1 cellular context compared by ENCODE assay signal in genomic region chr1:214261206-214262123, GRCh38.
A peak's percentile ranks its signal among the peaks of the same experiment; 100 is the strongest.
TF ChIP-seq lines count a peak whose summit lies in the region.

No MANE protein-coding gene starts in this region.

TF ChIP-seq in HepG2, 621 proteins besides CTCF, POLR2A, EP300 and RAD21 (continued from another document):
- no peak for TF ChIP-seq RERE (CRISPR knock-in tag; IDR thresholded peaks at IDR 0.05; ENCODE audit: low read depth)
- peak; percentile 31; the same call in 1 of the 2 replicates for TF ChIP-seq FOXK1 (CRISPR knock-in tag; IDR thresholded peaks at IDR 0.05; ENCODE audit: borderline replicate concordance, low read depth)
- TF ChIP-seq HDAC2 (CRISPR knock-in tag; IDR thresholded peaks at IDR 0.05), result peak; percentile 32; the same call in 1 of the 2 replicates
- TF ChIP-seq, protein P1, sequence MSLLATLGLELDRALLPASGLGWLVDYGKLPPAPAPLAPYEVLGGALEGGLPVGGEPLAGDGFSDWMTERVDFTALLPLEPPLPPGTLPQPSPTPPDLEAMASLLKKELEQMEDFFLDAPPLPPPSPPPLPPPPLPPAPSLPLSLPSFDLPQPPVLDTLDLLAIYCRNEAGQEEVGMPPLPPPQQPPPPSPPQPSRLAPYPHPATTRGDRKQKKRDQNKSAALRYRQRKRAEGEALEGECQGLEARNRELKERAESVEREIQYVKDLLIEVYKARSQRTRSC (CRISPR knock-in tag; IDR thresholded peaks at IDR 0.05; ENCODE audit: low read depth), result no peak
- peak; percentile 59; the same call in 1 of the 2 replicates for TF ChIP-seq TRAFD1 (CRISPR knock-in tag; IDR thresholded peaks at IDR 0.05; ENCODE audit: borderline replicate concordance)
- TF ChIP-seq ARID3A (IDR thresholded peaks at IDR 0.05; ENCODE audit: low read depth, low read length), result 0 out of 2 replicates have a peak, but pooled peaks have one; percentile 15
- no peak for TF ChIP-seq ZNF768 (CRISPR knock-in tag; IDR thresholded peaks at IDR 0.05)
- TF ChIP-seq THYN1 (CRISPR knock-in tag; IDR thresholded peaks at IDR 0.05; ENCODE audit: borderline replicate concordance, low read depth), result no peak
- no peak for TF ChIP-seq RBM22 (optimal IDR thresholded peaks at IDR 0.05; ENCODE audit: low read length)
- TF ChIP-seq JUND (CRISPR knock-in tag; IDR thresholded peaks at IDR 0.05), result no peak
- TF ChIP-seq KDM2A (CRISPR knock-in tag; IDR thresholded peaks at IDR 0.05; ENCODE audit: borderline replicate concordance, low read depth), result peak; percentile 68; the same call in 1 of the 2 replicates
- TF ChIP-seq NFE2L2 (IDR thresholded peaks at IDR 0.05; ENCODE audit: low read length), result 0 out of 2 replicates have a peak, but pooled peaks have one; percentile 8
- TF ChIP-seq HES4 (CRISPR knock-in tag; IDR thresholded peaks at IDR 0.05; ENCODE audit: borderline replicate concordance), result no peak
- no peak for TF ChIP-seq SIX4 (CRISPR knock-in tag; IDR thresholded peaks at IDR 0.05)
- TF ChIP-seq ZBTB1 (CRISPR knock-in tag; IDR thresholded peaks at IDR 0.05; ENCODE audit: borderline replicate concordance), result no peak
- TF ChIP-seq RFXAP (CRISPR knock-in tag; IDR thresholded peaks at IDR 0.05; ENCODE audit: borderline replicate concordance), result no peak
- no peak for TF ChIP-seq ZNF782 (CRISPR knock-in tag; IDR thresholded peaks at IDR 0.05; ENCODE audit: borderline replicate concordance)
- 0 out of 2 replicates have a peak, but pooled peaks have one; percentile 51 for TF ChIP-seq SSRP1 (CRISPR knock-in tag; IDR thresholded peaks at IDR 0.05)
- TF ChIP-seq, protein P2, sequence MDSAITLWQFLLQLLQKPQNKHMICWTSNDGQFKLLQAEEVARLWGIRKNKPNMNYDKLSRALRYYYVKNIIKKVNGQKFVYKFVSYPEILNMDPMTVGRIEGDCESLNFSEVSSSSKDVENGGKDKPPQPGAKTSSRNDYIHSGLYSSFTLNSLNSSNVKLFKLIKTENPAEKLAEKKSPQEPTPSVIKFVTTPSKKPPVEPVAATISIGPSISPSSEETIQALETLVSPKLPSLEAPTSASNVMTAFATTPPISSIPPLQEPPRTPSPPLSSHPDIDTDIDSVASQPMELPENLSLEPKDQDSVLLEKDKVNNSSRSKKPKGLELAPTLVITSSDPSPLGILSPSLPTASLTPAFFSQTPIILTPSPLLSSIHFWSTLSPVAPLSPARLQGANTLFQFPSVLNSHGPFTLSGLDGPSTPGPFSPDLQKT (CRISPR knock-in tag; IDR thresholded peaks at IDR 0.05; ENCODE audit: borderline replicate concordance), result no peak
- no peak for TF ChIP-seq ZNF891 (CRISPR knock-in tag; IDR thresholded peaks at IDR 0.05)
- TF ChIP-seq, protein P3, sequence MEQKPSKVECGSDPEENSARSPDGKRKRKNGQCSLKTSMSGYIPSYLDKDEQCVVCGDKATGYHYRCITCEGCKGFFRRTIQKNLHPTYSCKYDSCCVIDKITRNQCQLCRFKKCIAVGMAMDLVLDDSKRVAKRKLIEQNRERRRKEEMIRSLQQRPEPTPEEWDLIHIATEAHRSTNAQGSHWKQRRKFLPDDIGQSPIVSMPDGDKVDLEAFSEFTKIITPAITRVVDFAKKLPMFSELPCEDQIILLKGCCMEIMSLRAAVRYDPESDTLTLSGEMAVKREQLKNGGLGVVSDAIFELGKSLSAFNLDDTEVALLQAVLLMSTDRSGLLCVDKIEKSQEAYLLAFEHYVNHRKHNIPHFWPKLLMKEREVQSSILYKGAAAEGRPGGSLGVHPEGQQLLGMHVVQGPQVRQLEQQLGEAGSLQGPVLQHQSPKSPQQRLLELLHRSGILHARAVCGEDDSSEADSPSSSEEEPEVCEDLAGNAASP (CRISPR knock-in tag; IDR thresholded peaks at IDR 0.05; ENCODE audit: borderline replicate concordance), result peak; percentile 36; the same call in 1 of the 2 replicates
- TF ChIP-seq AFF4 (CRISPR knock-in tag; IDR thresholded peaks at IDR 0.05), result no peak
- TF ChIP-seq ZNF589 (CRISPR knock-in tag; conservative IDR thresholded peaks at IDR 0.05), result no peak
- TF ChIP-seq SNRNP70 (IDR thresholded peaks at IDR 0.05; ENCODE audit: low read depth, low read length), result no peak
- 0 out of 2 replicates have a peak, but pooled peaks have one; percentile 24 for TF ChIP-seq ZNF350 (CRISPR knock-in tag; IDR thresholded peaks at IDR 0.05; ENCODE audit: borderline replicate concordance, low read depth)
- no peak for TF ChIP-seq ZFP36 (IDR thresholded peaks at IDR 0.05; ENCODE audit: borderline replicate concordance, low read depth, low read length, partially characterized antibody)
- no peak for TF ChIP-seq KDM5A (IDR thresholded peaks at IDR 0.05; ENCODE audit: borderline replicate concordance, low read length)
- TF ChIP-seq RBAK (CRISPR knock-in tag; IDR thresholded peaks at IDR 0.05), result no peak
- no peak for TF ChIP-seq PITX1 (CRISPR knock-in tag; IDR thresholded peaks at IDR 0.05)
- TF ChIP-seq RXRB (CRISPR knock-in tag; IDR thresholded peaks at IDR 0.05; ENCODE audit: borderline replicate concordance), result peak; percentile 39; the same call in 1 of the 2 replicates
- TF ChIP-seq ZFP41 (CRISPR knock-in tag; IDR thresholded peaks at IDR 0.05; ENCODE audit: borderline replicate concordance), result no peak
- no peak for TF ChIP-seq ZNF724P (CRISPR knock-in tag; IDR thresholded peaks at IDR 0.05; ENCODE audit: borderline replicate concordance)
- 0 out of 2 replicates have a peak, but pooled peaks have one; percentile 17 for TF ChIP-seq BHLHE40 (IDR thresholded peaks at IDR 0.05; ENCODE audit: low read length)
- peak; percentile 27; the same call in 1 of the 2 replicates for TF ChIP-seq ELF3 (CRISPR knock-in tag; IDR thresholded peaks at IDR 0.05)
- TF ChIP-seq, protein P4, sequence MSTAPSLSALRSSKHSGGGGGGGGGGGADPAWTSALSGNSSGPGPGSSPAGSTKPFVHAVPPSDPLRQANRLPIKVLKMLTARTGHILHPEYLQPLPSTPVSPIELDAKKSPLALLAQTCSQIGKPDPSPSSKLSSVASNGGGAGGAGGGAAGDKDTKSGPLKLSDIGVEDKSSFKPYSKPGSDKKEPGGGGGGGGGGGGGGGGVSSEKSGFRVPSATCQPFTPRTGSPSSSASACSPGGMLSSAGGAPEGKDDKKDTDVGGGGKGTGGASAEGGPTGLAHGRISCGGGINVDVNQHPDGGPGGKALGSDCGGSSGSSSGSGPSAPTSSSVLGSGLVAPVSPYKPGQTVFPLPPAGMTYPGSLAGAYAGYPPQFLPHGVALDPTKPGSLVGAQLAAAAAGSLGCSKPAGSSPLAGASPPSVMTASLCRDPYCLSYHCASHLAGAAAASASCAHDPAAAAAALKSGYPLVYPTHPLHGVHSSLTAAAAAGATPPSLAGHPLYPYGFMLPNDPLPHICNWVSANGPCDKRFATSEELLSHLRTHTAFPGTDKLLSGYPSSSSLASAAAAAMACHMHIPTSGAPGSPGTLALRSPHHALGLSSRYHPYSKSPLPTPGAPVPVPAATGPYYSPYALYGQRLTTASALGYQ (CRISPR knock-in tag; IDR thresholded peaks at IDR 0.05), result no peak
- peak; percentile 24; the same call in 1 of the 2 replicates for TF ChIP-seq GABPB1 (CRISPR knock-in tag; IDR thresholded peaks at IDR 0.05)
- peak; percentile 49; the same call in 1 of the 2 replicates for TF ChIP-seq ZMYM4 (CRISPR knock-in tag; IDR thresholded peaks at IDR 0.05)
